In the genomic region with DNA sequence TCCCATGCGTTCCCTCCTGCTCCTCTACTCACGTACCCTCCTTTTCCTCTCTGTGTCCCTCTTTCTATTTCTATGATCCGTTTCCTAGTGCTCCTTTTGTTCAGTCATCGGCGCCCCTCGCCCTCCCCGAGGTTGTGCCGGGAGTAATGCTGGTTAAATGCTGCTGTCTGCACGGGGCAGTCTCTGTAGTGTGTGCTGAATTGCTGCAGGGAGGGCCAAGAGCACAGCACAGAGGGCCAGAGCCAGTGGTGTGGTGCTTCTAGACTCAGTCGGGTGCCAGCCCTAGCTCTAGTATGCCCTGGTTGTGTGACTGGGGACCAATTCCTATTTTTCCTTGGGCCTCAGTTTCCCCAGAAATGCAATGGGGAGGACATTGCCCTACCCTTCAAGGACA, we compare ENCODE assay signal across 12 cellular contexts.
DNase-seq lines count a peak whose midpoint lies in the region; ATAC-seq and TF ChIP-seq lines count a peak whose summit lies in the region.
"Had no signal": no experiment of that assay in that cellular context is flagged by ENCODE, and none has a peak within 500 bp of the region (broad histone marks: within the 10 kb centered on the region; RNA-seq: fewer than 3 reads in every experiment).

No MANE protein-coding gene starts in this region.

- WGBS in right cardiac atrium, result 25% methylated on average over 10 of the region's 10 CpGs
- WGBS in psoas muscle, 3 donors, result 29 to 38% (median 30%) methylated on average over 10 of the region's 10 CpGs

- H3K4me3 ChIP-seq in BLaER1 (no peak overlapping the region), brain microvascular endothelial cell (ENCODE audit: low read depth, low read length) (peak overlapping the region; percentile 5), right cardiac atrium (ENCODE audit: low read length) (no peak overlapping the region), psoas muscle (no peak overlapping the region)
- H3K4me3 ChIP-seq: K562 had no signal

- H3K9ac ChIP-seq in BLaER1, result no peak overlapping the region

- H3K4me1 ChIP-seq in BLaER1 (peaks cover 57% of the 10 kb centered on the region), right cardiac atrium (ENCODE audit: control insufficient read depth, insufficient read depth, low read length) (peaks cover 4% of the 10 kb centered on the region), psoas muscle (peaks cover 20% of the 10 kb centered on the region)

- in situ Hi-C loops in brain microvascular endothelial cell (cut with HindIII; ENCODE audit: low pct_ligation_motif_present, low sequenced_read_pairs), result no loop called here

- H4K20me1 ChIP-seq in BLaER1, result peaks cover 8% of the 10 kb centered on the region; the same call in 1 of the 2 replicates

- ATAC-seq in right cardiac atrium, result peak; percentile 66 to 70
- peak in 3 of 4 donors; percentile 44 to 55 (median 47) for ATAC-seq in psoas muscle
- no peak for ATAC-seq in GM21423 (IDR thresholded peaks at IDR 0.05; ENCODE audit: unreplicated experiment)
- ATAC-seq in HG02884 (IDR thresholded peaks at IDR 0.05; ENCODE audit: unreplicated experiment), result no peak
- ATAC-seq: T-cell had no signal

- no peak overlapping the region for H3K27ac ChIP-seq in BLaER1
- peak overlapping the region; percentile 82 for H3K27ac ChIP-seq in brain microvascular endothelial cell
- H3K27ac ChIP-seq in right cardiac atrium (ENCODE audit: low read length), result peak overlapping the region; percentile 23
- peak overlapping the region; percentile 9 for H3K27ac ChIP-seq in psoas muscle

- H3K9me3 ChIP-seq in BLaER1 (no peaks in the 10 kb centered on the region), right cardiac atrium (ENCODE audit: control insufficient read depth, low read length) (no peaks in the 10 kb centered on the region), psoas muscle (no peaks in the 10 kb centered on the region)

- H3K4me2 ChIP-seq in BLaER1, result peak overlapping the region; percentile 88

- intact Hi-C loops in right cardiac atrium (cut with DNase I) (no loop called here), psoas muscle (cut with DNase I) (no loop called here)

- H3K27me3 ChIP-seq in BLaER1 (peaks cover 17% of the 10 kb centered on the region), brain microvascular endothelial cell (replicated peaks) (no peaks in the 10 kb centered on the region), right cardiac atrium (ENCODE audit: control insufficient read depth, insufficient read depth) (no peaks in the 10 kb centered on the region), psoas muscle (ENCODE audit: insufficient read depth in 3 of 3, low read length in 2 of 3) (no peaks in the 10 kb centered on the region)

- no peaks in the 10 kb centered on the region for H3K36me3 ChIP-seq in BLaER1
- no peaks in the 10 kb centered on the region for H3K36me3 ChIP-seq in brain microvascular endothelial cell (replicated peaks)
- no peaks in the 10 kb centered on the region for H3K36me3 ChIP-seq in psoas muscle (ENCODE audit: insufficient read depth in 1 of 2, low read depth in 1 of 2)

- TF ChIP-seq CTCF in brain microvascular endothelial cell (IDR thresholded peaks at IDR 0.05; ENCODE audit: low read depth, low read length, missing control alignments) (no peak), psoas muscle (IDR thresholded peaks at IDR 0.05) (no peak)

- peak; percentile 37 for DNase-seq in brain microvascular endothelial cell
- DNase-seq in right cardiac atrium, result peak in 2 of 3 donors; percentile 72 to 76
- no peak for DNase-seq in psoas muscle
- DNase-seq in NCI-H2196 treated with DMSO at 0.1 percent for 48 hours (lab: John Stamatoyannopoulos, UW; ENCODE audit: unreplicated experiment), result no peak
- no peak for DNase-seq in NCI-H1694 (lab: John Stamatoyannopoulos, UW)
- DNase-seq: NCI-H524 treated with DMSO at 0.1 percent for 48 hours; stimulated activated naive CD4-positive, alpha-beta T cell treated with Interleukin-2 at 50 U/mL for 16 hours; T-cell had no signal

Comparison
In these comparisons a context has a peak if more than half of its experiments do, and no peak if none do; other contexts are left out.
1. DNase-seq: peak in brain microvascular endothelial cell (single experiment) and right cardiac atrium (2 of 3); none in psoas muscle (0 of 2), NCI-H2196 treated with DMSO at 0.1 percent for 48 hours (single experiment) and NCI-H1694 (single experiment).
2. ATAC-seq: peak in right cardiac atrium (2 of 2) and psoas muscle (3 of 4); none in GM21423 (single experiment) and HG02884 (single experiment).